Comparison of ENCODE assay signal across 8 cellular contexts in genomic region chr11:94731921-94732601, GRCh38. TPM values are rescaled to one million over a fixed set of nuclear protein-coding genes. Genes with fewer than 3 reads are reported as not detected.
DNase-seq lines count a peak whose midpoint lies in the region; ATAC-seq and TF ChIP-seq lines count a peak whose summit lies in the region.

No MANE protein-coding gene starts in this region.

- TF ChIP-seq POLR2A in tibial nerve (IDR thresholded peaks at IDR 0.05): no peak

- ATAC-seq in left ventricle myocardium superior (peak; percentile 91), GM18907 (IDR thresholded peaks at IDR 0.05; ENCODE audit: unreplicated experiment) (no peak)
- ATAC-seq in effector memory CD8-positive, alpha-beta T cell (replicated peaks): no peak

- H3K4me3 ChIP-seq in WERI-Rb-1 (ENCODE audit: low read depth, low read length) (no peak overlapping the region), tibial nerve (no peak overlapping the region)

- H3K27me3 ChIP-seq in WERI-Rb-1 (ENCODE audit: insufficient read depth, low read depth, severe bottlenecking) (no peaks in the 10 kb centered on the region), tibial nerve (no peaks in the 10 kb centered on the region)

- H3K36me3 ChIP-seq in WERI-Rb-1 (no peaks in the 10 kb centered on the region), tibial nerve (no peaks in the 10 kb centered on the region)

- peaks cover 15 to 41% of the 10 kb centered on the region in 2 donors for H3K27me3 Mint-ChIP-seq in effector memory CD8-positive, alpha-beta T cell

- no peaks in the 10 kb centered on the region for H3K36me3 Mint-ChIP-seq in effector memory CD8-positive, alpha-beta T cell (ENCODE audit: insufficient read depth)

- intact Hi-C loops in left ventricle myocardium superior (cut with micrococcal nuclease): no loop called here

- no peak overlapping the region for H3K4me3 Mint-ChIP-seq in effector memory CD8-positive, alpha-beta T cell

- no peaks in the 10 kb centered on the region for H3K4me1 Mint-ChIP-seq in effector memory CD8-positive, alpha-beta T cell (ENCODE audit: low read depth in 2 of 2)

- no peaks in the 10 kb centered on the region for H3K9me3 Mint-ChIP-seq in effector memory CD8-positive, alpha-beta T cell

- no peak for TF ChIP-seq CTCF in WERI-Rb-1 (IDR thresholded peaks at IDR 0.05; ENCODE audit: low read depth, low read length)
- TF ChIP-seq CTCF in tibial nerve (IDR thresholded peaks at IDR 0.05): no peak

- H3K27ac Mint-ChIP-seq in effector memory CD8-positive, alpha-beta T cell: no peak overlapping the region

- 58 to 72% methylated on average over 3 of the region's 3 CpGs for WGBS in tibial nerve, 2 donors

- H3K4me1 ChIP-seq in tibial nerve: peaks cover 0 to 19% (median 0%) of the 10 kb centered on the region in 4 donors

- no peaks in the 10 kb centered on the region for H3K9me3 ChIP-seq in WERI-Rb-1 (ENCODE audit: severe bottlenecking)
- H3K9me3 ChIP-seq in tibial nerve: no peaks in the 10 kb centered on the region

- peak; percentile 30 for DNase-seq in DMS153 (lab: John Stamatoyannopoulos, UW)
- DNase-seq in DMS153 treated with DMSO at 0.1 percent for 48 hours (lab: John Stamatoyannopoulos, UW; ENCODE audit: unreplicated experiment): no peak
- peak; percentile 19 for DNase-seq in WERI-Rb-1
- no peak for DNase-seq in left ventricle myocardium superior
- DNase-seq in tibial nerve (ENCODE audit: low spot score in 2 of 2): no peak
- no peak for DNase-seq in HK-2 (ENCODE audit: unreplicated experiment)
- no peak for DNase-seq in effector memory CD8-positive, alpha-beta T cell

- no peak for TF ChIP-seq EP300 in tibial nerve (IDR thresholded peaks at IDR 0.05)

- H3K27ac ChIP-seq in WERI-Rb-1: peak overlapping the region; percentile 56
- peak overlapping the region in 3 of 4 donors; percentile 25 to 62 (median 52) for H3K27ac ChIP-seq in tibial nerve

RNA-seq across cellular contexts. Expression of gene AMOTL1, which starts 36.1 kb away (rescaled TPM):
- total RNA-seq in left ventricle myocardium superior: 46.3 TPM
- total RNA-seq in tibial nerve: 10 to 100 TPM; 46.5 to 58.0 (median 51.9) TPM

Comparison
In these comparisons a context has a peak if more than half of its experiments do, and no peak if none do; other contexts are left out.
1. DNase-seq: peak in DMS153 (single experiment) and WERI-Rb-1 (single experiment); none in DMS153 treated with DMSO at 0.1 percent for 48 hours (single experiment), left ventricle myocardium superior (single experiment), tibial nerve (0 of 2), HK-2 (single experiment) and effector memory CD8-positive, alpha-beta T cell (0 of 3).